8 cellular contexts compared by ENCODE assay signal in genomic region chr17:59964455-59965328, GRCh38. TPM values are rescaled to one million over a fixed set of nuclear protein-coding genes. Genes with fewer than 3 reads are reported as not detected.
A peak's percentile ranks its signal among the peaks of the same experiment; 100 is the strongest.
DNase-seq lines count a peak whose midpoint lies in the region; ATAC-seq, FAIRE-seq and TF ChIP-seq lines count a peak whose summit lies in the region.

TSS of gene RNFT1 (minus strand) at chr17:59964740. CDS start at chr17:59964663, 77 bp downstream.

- peak within 1 kb of the TSS; percentile 98 for H3K4me2 ChIP-seq in HepG2 (ENCODE audit: low read depth, low read length)

- POLR2A ChIA-PET in HepG2 (lab: Yijun Ruan, JAX), result interaction anchor here (0.7 to 1.9 kb wide), 16 partner anchors 9 to 1333 kb away, joined by 3 to 11 read pairs (median 4); partner anchors contain the start of genes BCAS3, CLTC, DHX40 and HEATR6

- no peaks in the 10 kb centered on the region for H3K79me2 ChIP-seq in HepG2 (ENCODE audit: insufficient read depth, low read length)

- ATAC-seq in HG03442 (IDR thresholded peaks at IDR 0.05; ENCODE audit: unreplicated experiment) (peak; percentile 74), HepG2 (peak; percentile 94)

- H3K9ac ChIP-seq in HepG2 (ENCODE audit: insufficient read depth, low read depth, low read length), result peak within 1 kb of the TSS; percentile 76

- TF ChIP-seq EP300 in HepG2 (IDR thresholded peaks at IDR 0.05; ENCODE audit: low read depth in 2 of 2, low read length in 2 of 2), result no peak
- no peak for TF ChIP-seq EP300 in HepG2 (CRISPR knock-in tag; IDR thresholded peaks at IDR 0.05; ENCODE audit: borderline replicate concordance)

- peak; percentile 80 to 91 for TF ChIP-seq POLR2A in HepG2 (IDR thresholded peaks at IDR 0.05; ENCODE audit: insufficient read depth in 1 of 2, low read depth in 2 of 2, low read length in 2 of 2)

- H3K4me3 ChIP-seq in AG10803 (ENCODE audit: low read length), result peak within 1 kb of the TSS; percentile 94
- H3K4me3 ChIP-seq in HepG2 (replicated peaks in 1 of 3; ENCODE audit: insufficient read depth in 1 of 3, low read depth in 2 of 3, low read length in 3 of 3), result peak within 1 kb of the TSS; percentile 83 to 90 (median 86)

- H2AFZ ChIP-seq in HepG2 (ENCODE audit: low read length), result peak within 1 kb of the TSS; percentile 74

- no peaks in the 10 kb centered on the region for H4K20me1 ChIP-seq in HepG2 (ENCODE audit: insufficient read depth, low read length)

- DNase-seq in AG10803 (ENCODE audit: low read depth) (peak; percentile 75), GM19238 (ENCODE audit: insufficient read length, low spot score) (peak; percentile 89), NCI-H774 (lab: John Stamatoyannopoulos, UW) (peak; percentile 91), dermis blood vessel endothelial cell (peak; percentile 83), HepG2 (ENCODE audit: low spot score) (peak; percentile 68)
- peak; percentile 93 to 94 for DNase-seq in activated CD4-positive, alpha-beta T cell treated with anti-CD3 and anti-CD28 coated beads, Interleukin-2, amount 50 U/mL, for 48 hours
- DNase-seq in stimulated activated CD4-positive, alpha-beta T cell treated with anti-CD3 and anti-CD28 coated beads, Interleukin-2, amount 100 ng/mL, for 4 hours (ENCODE audit: low read depth), result peak; percentile 92

- H3K9me3 ChIP-seq in HepG2 (ENCODE audit: low read length), result no peaks in the 10 kb centered on the region

- TF ChIP-seq RAD21 in HepG2 (CRISPR knock-in tag; IDR thresholded peaks at IDR 0.05), result no peak

- no peaks in the 10 kb centered on the region; a peak in 3 of 5 replicates for H3K36me3 ChIP-seq in HepG2 (replicated peaks in 1 of 2; ENCODE audit: control insufficient read depth in 1 of 2, insufficient read depth in 2 of 2, low read length in 2 of 2)

- peak; percentile 43 for FAIRE-seq in HepG2 (lab: Jason Lieb, UNC)

- WGBS in HepG2 (ENCODE audit: low lambda C conversion rate), result under 1% methylated on average over 43 of the region's 67 CpGs

- CTCF ChIA-PET in HepG2 (lab: Yijun Ruan, JAX; ENCODE audit: low intra/inter-chr PET ratio, low total read pairs), result no interaction called here

- in situ Hi-C loops in HepG2 (cut with HindIII; ENCODE audit: extremely low pct_ligation_motif_present, low pct_unique_long_range_greater_than_20kb), result no loop called here

- intact Hi-C loops in HepG2 (cut with micrococcal nuclease; ENCODE audit: unreplicated experiment), result no loop called here

- peak within 1 kb of the TSS; percentile 63 for H3K27ac ChIP-seq in HepG2 (ENCODE audit: extremely low read length, insufficient read depth, low read length)

- H3K4me1 ChIP-seq in HepG2 (ENCODE audit: insufficient read depth, low read length), result peaks cover 14% of the 10 kb centered on the region

- TF ChIP-seq CTCF in AG10803 (conservative IDR thresholded peaks at IDR 0.05; ENCODE audit: low read length), result no peak
- 0 out of 2 replicates have a peak, but pooled peaks have one; percentile 1 for TF ChIP-seq CTCF in HepG2 (CRISPR knock-in tag; IDR thresholded peaks at IDR 0.05)

- H3K27me3 ChIP-seq in HepG2 (ENCODE audit: control insufficient read depth in 1 of 2, insufficient read depth in 2 of 2, low read length in 2 of 2), result no peaks in the 10 kb centered on the region; a peak in 1 of 5 replicates

- TSS peak; percentile 54 for BruUV-seq in HepG2 (replicated peaks; lab: Mats Ljungman, UMichigan)

TF ChIP-seq in HepG2, 621 proteins besides CTCF, POLR2A, EP300 and RAD21 (continues in another document):
- TF ChIP-seq POLR2AphosphoS2 (IDR thresholded peaks at IDR 0.05; ENCODE audit: low read depth, low read length) (no peak), ZNF264 (CRISPR knock-in tag; IDR thresholded peaks at IDR 0.05) (0 out of 2 replicates have a peak, but pooled peaks have one; percentile 51), ZSCAN20 (CRISPR knock-in tag; IDR thresholded peaks at IDR 0.05; ENCODE audit: borderline replicate concordance) (0 out of 2 replicates have a peak, but pooled peaks have one; percentile 71), SRSF4 (IDR thresholded peaks at IDR 0.05; ENCODE audit: low read depth, low read length, poor library complexity, severe bottlenecking) (no peak), ZNF367 (CRISPR knock-in tag; IDR thresholded peaks at IDR 0.05; ENCODE audit: borderline replicate concordance) (0 out of 2 replicates have a peak, but pooled peaks have one; percentile 72), SRSF1 (optimal IDR thresholded peaks at IDR 0.05; ENCODE audit: low read depth, low read length) (no peak)
- TF ChIP-seq, protein P1, sequence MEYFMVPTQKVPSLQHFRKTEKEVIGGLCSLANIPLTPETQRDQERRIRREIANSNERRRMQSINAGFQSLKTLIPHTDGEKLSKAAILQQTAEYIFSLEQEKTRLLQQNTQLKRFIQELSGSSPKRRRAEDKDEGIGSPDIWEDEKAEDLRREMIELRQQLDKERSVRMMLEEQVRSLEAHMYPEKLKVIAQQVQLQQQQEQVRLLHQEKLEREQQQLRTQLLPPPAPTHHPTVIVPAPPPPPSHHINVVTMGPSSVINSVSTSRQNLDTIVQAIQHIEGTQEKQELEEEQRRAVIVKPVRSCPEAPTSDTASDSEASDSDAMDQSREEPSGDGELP (IDR thresholded peaks at IDR 0.05; ENCODE audit: borderline replicate concordance, low read depth), result no peak
- TF ChIP-seq, protein P2, sequence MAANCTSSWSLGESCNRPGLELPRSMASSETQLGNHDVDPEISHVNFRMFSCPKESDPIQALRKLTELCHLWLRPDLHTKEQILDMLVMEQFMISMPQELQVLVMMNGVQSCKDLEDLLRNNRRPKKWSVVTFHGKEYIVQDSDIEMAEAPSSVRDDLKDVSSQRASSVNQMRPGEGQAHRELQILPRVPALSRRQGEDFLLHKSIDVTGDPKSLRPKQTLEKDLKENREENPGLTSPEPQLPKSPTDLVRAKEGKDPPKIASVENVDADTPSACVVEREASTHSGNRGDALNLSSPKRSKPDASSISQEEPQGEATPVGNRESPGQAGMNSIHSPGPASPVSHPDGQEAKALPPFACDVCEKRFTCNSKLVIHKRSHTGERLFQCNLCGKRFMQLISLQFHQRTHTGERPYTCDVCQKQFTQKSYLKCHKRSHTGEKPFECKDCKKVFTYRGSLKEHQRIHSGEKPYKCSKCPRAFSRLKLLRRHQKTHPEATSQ (CRISPR knock-in tag; IDR thresholded peaks at IDR 0.05; ENCODE audit: borderline replicate concordance), result 0 out of 2 replicates have a peak, but pooled peaks have one; percentile 75
- TF ChIP-seq, protein P3, sequence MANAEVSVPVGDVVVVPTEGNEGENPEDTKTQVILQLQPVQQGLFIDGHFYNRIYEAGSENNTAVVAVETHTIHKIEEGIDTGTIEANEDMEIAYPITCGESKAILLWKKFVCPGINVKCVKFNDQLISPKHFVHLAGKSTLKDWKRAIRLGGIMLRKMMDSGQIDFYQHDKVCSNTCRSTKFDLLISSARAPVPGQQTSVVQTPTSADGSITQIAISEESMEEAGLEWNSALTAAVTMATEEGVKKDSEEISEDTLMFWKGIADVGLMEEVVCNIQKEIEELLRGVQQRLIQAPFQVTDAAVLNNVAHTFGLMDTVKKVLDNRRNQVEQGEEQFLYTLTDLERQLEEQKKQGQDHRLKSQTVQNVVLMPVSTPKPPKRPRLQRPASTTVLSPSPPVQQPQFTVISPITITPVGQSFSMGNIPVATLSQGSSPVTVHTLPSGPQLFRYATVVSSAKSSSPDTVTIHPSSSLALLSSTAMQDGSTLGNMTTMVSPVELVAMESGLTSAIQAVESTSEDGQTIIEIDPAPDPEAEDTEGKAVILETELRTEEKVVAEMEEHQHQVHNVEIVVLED (CRISPR knock-in tag; IDR thresholded peaks at IDR 0.05; ENCODE audit: borderline replicate concordance), result peak; percentile 87
- TF ChIP-seq, protein P4, sequence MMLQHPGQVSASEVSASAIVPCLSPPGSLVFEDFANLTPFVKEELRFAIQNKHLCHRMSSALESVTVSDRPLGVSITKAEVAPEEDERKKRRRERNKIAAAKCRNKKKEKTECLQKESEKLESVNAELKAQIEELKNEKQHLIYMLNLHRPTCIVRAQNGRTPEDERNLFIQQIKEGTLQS (CRISPR knock-in tag; IDR thresholded peaks at IDR 0.05), result peak; percentile 56

RNA-seq across cellular contexts. Expression of gene RNFT1, which starts in this region (rescaled TPM):
- total RNA-seq in dermis blood vessel endothelial cell (18.2 and 18.9 TPM in 2 replicates), HepG2 (2016; rRNA removed; fragmentation: Illumina TruSeq; extraction: Trizol) (15.9 and 22.1 TPM in 2 replicates)
- 5.4 and 5.8 TPM in 2 replicates for total RNA-seq in HepG2 (2016; cell fraction: cytosol; rRNA removed; fragmentation: Illumina TruSeq; extraction: Trizol; ENCODE audit: low read depth)
- total RNA-seq in HepG2 (2016; cell fraction: insoluble cytoplasmic fraction; rRNA removed; fragmentation: Illumina TruSeq; extraction: Trizol), result 16.6 and 21.6 TPM in 2 replicates
- 12.7 and 14.7 TPM in 2 replicates for total RNA-seq in HepG2 (2016; cell fraction: membrane; rRNA removed; fragmentation: Illumina TruSeq; extraction: Trizol)
- total RNA-seq in HepG2 (2016; cell fraction: nucleus; rRNA removed; fragmentation: Illumina TruSeq; extraction: Trizol), result 27.1 and 29.0 TPM in 2 replicates
- polyA plus RNA-seq in HepG2 (2011; rRNA removed), result 19.1 and 21.8 TPM in 2 replicates
- polyA plus RNA-seq in HepG2 (2011; cell fraction: cytosol; rRNA removed), result 9.7 and 12.4 TPM in 2 replicates
- polyA plus RNA-seq in HepG2 (2011; cell fraction: nucleus; rRNA removed), result 31.7 and 38.1 TPM in 2 replicates
- polyA plus RNA-seq in HepG2 (2012), result 9.9 and 14.8 TPM in 2 replicates
- polyA plus RNA-seq in HepG2 (2016; cell fraction: cytosol; fragmentation: Illumina TruSeq; extraction: Trizol; ENCODE audit: low read depth), result 3.7 and 7.0 TPM in 2 replicates
- polyA plus RNA-seq in HepG2 (2016; cell fraction: insoluble cytoplasmic fraction; fragmentation: Illumina TruSeq; extraction: Trizol; ENCODE audit: low read depth), result 16.9 and 17.8 TPM in 2 replicates
- polyA plus RNA-seq in HepG2 (2016; cell fraction: membrane; fragmentation: Illumina TruSeq; extraction: Trizol; ENCODE audit: low read depth), result 7.9 and 12.0 TPM in 2 replicates
- polyA plus RNA-seq in HepG2 (2016; cell fraction: nucleus; fragmentation: Illumina TruSeq; extraction: Trizol; ENCODE audit: insufficient read depth, low read depth), result 40.6 and 47.4 TPM in 2 replicates
- 10.9 and 14.0 TPM in 2 replicates for polyA minus RNA-seq in HepG2 (2011; rRNA and poly(A)+ RNA removed; ENCODE audit: low replicate concordance)
- 9.2 and 10.3 TPM in 2 replicates for polyA minus RNA-seq in HepG2 (2011; cell fraction: cytosol; rRNA and poly(A)+ RNA removed)
- 15.6 and 22.4 TPM in 2 replicates for polyA minus RNA-seq in HepG2 (2011; cell fraction: nucleus; rRNA and poly(A)+ RNA removed)

Comparison
In these comparisons a context has a peak if more than half of its experiments do, and no peak if none do; other contexts are left out.
1. Peak in every context shown above with its lines: DNase-seq, ATAC-seq, H3K4me3 ChIP-seq and H3K27ac ChIP-seq.